20 cellular contexts compared by ENCODE assay signal in genomic region chr6:28785962-28786679, GRCh38.
A peak's percentile ranks its signal among the peaks of the same experiment; 100 is the strongest.
DNase-seq lines count a peak whose midpoint lies in the region; ATAC-seq, FAIRE-seq and TF ChIP-seq lines count a peak whose summit lies in the region.
"Had no signal": no experiment of that assay in that cellular context is flagged by ENCODE, and none has a peak within 500 bp of the region (broad histone marks: within the 10 kb centered on the region; RNA-seq: fewer than 3 reads in every experiment).

No MANE protein-coding gene starts in this region.

- H3K9me1 ChIP-seq in endothelial cell of umbilical vein (replicated peaks; ENCODE audit: control insufficient read depth, extremely low read depth, insufficient read depth, low read length) = no peaks in the 10 kb centered on the region

- H3K4me3 ChIP-seq in OCI-LY7 (ENCODE audit: low read depth, low read length, poor library complexity, severe bottlenecking) (no peak overlapping the region), endothelial cell of umbilical vein (replicated peaks in 1 of 3; ENCODE audit: insufficient read depth in 1 of 3, low read depth in 1 of 3, low read length in 3 of 3) (no peak overlapping the region), aorta (ENCODE audit: low read length in 2 of 2) (no peak overlapping the region)
- H3K4me3 ChIP-seq: A549, HAP-1, MG63 had no signal

- TF ChIP-seq POLR2A in endothelial cell of umbilical vein (IDR thresholded peaks at IDR 0.05; ENCODE audit: low read depth, low read length) = no peak

- peak; percentile 44 for ATAC-seq in aorta (ENCODE audit: low FRiP score)
- ATAC-seq: A549, Panc1 had no signal

- H3K36me3 Mint-ChIP-seq in activated naive CD8-positive, alpha-beta T cell = peaks cover 16% of the 10 kb centered on the region
- H3K36me3 Mint-ChIP-seq in activated naive CD8-positive, alpha-beta T cell treated with anti-CD3 and anti-CD28 coated beads for 36 hours = peaks cover 23% of the 10 kb centered on the region

- peaks cover 13% of the 10 kb centered on the region for H3K9me3 Mint-ChIP-seq in activated naive CD8-positive, alpha-beta T cell (ENCODE audit: low read depth)
- peaks cover 37% of the 10 kb centered on the region for H3K9me3 Mint-ChIP-seq in activated naive CD8-positive, alpha-beta T cell treated with anti-CD3 and anti-CD28 coated beads for 36 hours

- intact Hi-C loops in OCI-LY7 (cut with micrococcal nuclease; ENCODE audit: unreplicated experiment) (no loop called here), endothelial cell of umbilical vein (cut with micrococcal nuclease) (no loop called here), aorta (cut with DNase I) (no loop called here)

- H3K79me2 ChIP-seq in OCI-LY7 (ENCODE audit: insufficient read depth, low read depth, low read length) (no peaks in the 10 kb centered on the region), endothelial cell of umbilical vein (ENCODE audit: control insufficient read depth, insufficient read depth, low read length) (no peaks in the 10 kb centered on the region)

- no peak for DNase-seq in activated naive CD8-positive, alpha-beta T cell treated with anti-CD3 and anti-CD28 coated beads for 36 hours
- DNase-seq in OCI-LY7 (ENCODE audit: low spot score) = no peak
- no peak for DNase-seq in endothelial cell of umbilical vein (ENCODE audit: low read depth, low spot score)
- DNase-seq in aorta = no peak
- no peak for DNase-seq in inferior parietal cortex (ENCODE audit: extremely low spot score)
- DNase-seq in HUDEP-2 (lab: John Stamatoyannopoulos, UW; ENCODE audit: unreplicated experiment in 76 of 76) = no peak
- DNase-seq: COR-L47, MG63, NCI-H1105 treated with DMSO at 0.1 percent for 48 hours, NCI-H187, NCI-H2171, NCI-H446 treated with DMSO at 0.1 percent for 48 hours, NCI-H82, Right ventricle myocardium superior had no signal

- H3K4me1 Mint-ChIP-seq in activated naive CD8-positive, alpha-beta T cell (ENCODE audit: low read depth) = peaks cover 12% of the 10 kb centered on the region
- H3K4me1 Mint-ChIP-seq in activated naive CD8-positive, alpha-beta T cell treated with anti-CD3 and anti-CD28 coated beads for 36 hours = peaks cover 15% of the 10 kb centered on the region

- H3K27me3 ChIP-seq in endothelial cell of umbilical vein (ENCODE audit: control insufficient read depth in 2 of 2, insufficient read depth in 2 of 2, low read length in 2 of 2) (peaks cover 44 to 70% of the 10 kb centered on the region in 2 experiments), aorta (ENCODE audit: control insufficient read depth in 1 of 2, insufficient read depth in 2 of 2, low read length in 1 of 2) (peaks cover 2 to 4% of the 10 kb centered on the region in 2 donors)

- H3K36me3 ChIP-seq in OCI-LY7 (ENCODE audit: insufficient read depth, low read length) (no peaks in the 10 kb centered on the region), endothelial cell of umbilical vein (ENCODE audit: control insufficient read depth in 2 of 2, extremely low read depth in 1 of 2, insufficient read depth in 2 of 2, low read length in 2 of 2) (no peaks in the 10 kb centered on the region), aorta (ENCODE audit: control insufficient read depth in 1 of 2, insufficient read depth in 2 of 2, low read length in 1 of 2) (no peaks in the 10 kb centered on the region)
- H3K36me3 ChIP-seq: HAP-1, MG63 had no signal

- H3K27ac ChIP-seq in OCI-LY7 (ENCODE audit: low read depth, low read length, poor library complexity, severe bottlenecking) (no peak overlapping the region), endothelial cell of umbilical vein (ENCODE audit: insufficient read depth, low read depth, low read length) (no peak overlapping the region), aorta (ENCODE audit: low read depth in 1 of 2, low read length in 2 of 2) (no peak overlapping the region)
- H3K27ac ChIP-seq: A549, KMS-11 had no signal

- CTCF ChIA-PET in OCI-LY7 (lab: Charles Lee; ENCODE audit: unreplicated experiment) (no interaction called here), endothelial cell of umbilical vein (lab: Charles Lee) (interaction anchor here (0.6 to 1.2 kb wide), 3 partner anchors 8 to 57 kb away, joined by 3 read pairs; no protein-coding TSS in a partner anchor)

- POLR2A ChIA-PET in OCI-LY7 (lab: Charles Lee) = interaction anchor here (0.8 kb wide), 1 partner anchor 22 kb away, joined by 4 read pairs; no protein-coding TSS in a partner anchor
- POLR2A ChIA-PET in endothelial cell of umbilical vein (lab: Charles Lee) = no interaction called here

- 1 to 2% methylated on average over 30 of the region's 30 CpGs for WGBS in aorta, 2 donors

- H4K20me1 ChIP-seq in OCI-LY7 (ENCODE audit: insufficient read depth, low read length) = no peaks in the 10 kb centered on the region
- no peaks in the 10 kb centered on the region for H4K20me1 ChIP-seq in endothelial cell of umbilical vein (replicated peaks; ENCODE audit: control insufficient read depth, extremely low read depth, insufficient read depth, low read length)

- H3K4me3 Mint-ChIP-seq in activated naive CD8-positive, alpha-beta T cell = no peak overlapping the region
- no peak overlapping the region for H3K4me3 Mint-ChIP-seq in activated naive CD8-positive, alpha-beta T cell treated with anti-CD3 and anti-CD28 coated beads for 36 hours

- no peak for TF ChIP-seq CTCF in OCI-LY7 (conservative IDR thresholded peaks at IDR 0.05; ENCODE audit: low read length)
- TF ChIP-seq CTCF in endothelial cell of umbilical vein (IDR thresholded peaks at IDR 0.05; ENCODE audit: extremely low read depth in 1 of 2, insufficient read depth in 1 of 2, low read depth in 1 of 2, low read length in 2 of 2) = no peak

- peak overlapping the region; percentile 48; the same call in 1 of the 2 replicates for H2AFZ ChIP-seq in OCI-LY7 (ENCODE audit: low read length)
- no peak overlapping the region for H2AFZ ChIP-seq in endothelial cell of umbilical vein (ENCODE audit: low read depth, low read length)

- no peak overlapping the region for H3K9ac ChIP-seq in endothelial cell of umbilical vein (replicated peaks; ENCODE audit: extremely low read depth, insufficient read depth, low read length)
- H3K9ac ChIP-seq: KMS-11 had no signal

- H3K4me1 ChIP-seq in OCI-LY7 (ENCODE audit: insufficient read depth, low read length, poor library complexity, severe bottlenecking) (peaks cover 15% of the 10 kb centered on the region), endothelial cell of umbilical vein (ENCODE audit: control insufficient read depth, extremely low read depth, insufficient read depth, low read length) (peaks cover 2% of the 10 kb centered on the region), aorta (ENCODE audit: control insufficient read depth in 1 of 2, insufficient read depth in 2 of 2, low read length in 2 of 2) (no peaks in the 10 kb centered on the region)
- H3K4me1 ChIP-seq: A549, HAP-1 had no signal

- no TSS peak for BruUV-seq in OCI-LY7 (replicated peaks; lab: Mats Ljungman, UMichigan)
- no TSS peak for BruUV-seq in endothelial cell of umbilical vein (replicated peaks; lab: Mats Ljungman, UMichigan)

- H3K27me3 Mint-ChIP-seq in activated naive CD8-positive, alpha-beta T cell = peaks cover 67% of the 10 kb centered on the region
- peaks cover 100% of the 10 kb centered on the region for H3K27me3 Mint-ChIP-seq in activated naive CD8-positive, alpha-beta T cell treated with anti-CD3 and anti-CD28 coated beads for 36 hours

- dilution Hi-C loops in endothelial cell of umbilical vein (cut with MboI; ENCODE audit: extremely low pct_ligation_motif_present, low sequenced_read_pairs) = no loop called here

- H3K9me3 ChIP-seq in OCI-LY7 (ENCODE audit: low read length) (no peaks in the 10 kb centered on the region), endothelial cell of umbilical vein (replicated peaks; ENCODE audit: control insufficient read depth, insufficient read depth, low read length) (no peaks in the 10 kb centered on the region), aorta (ENCODE audit: control insufficient read depth, low read length) (peaks cover 4% of the 10 kb centered on the region)
- H3K9me3 ChIP-seq: A549, HAP-1, MG63 had no signal

- no peaks in the 10 kb centered on the region for H3K9me2 ChIP-seq in OCI-LY7 (ENCODE audit: insufficient read depth, low read length)

- H3K27ac Mint-ChIP-seq in activated naive CD8-positive, alpha-beta T cell = peak overlapping the region; percentile 2
- no peak overlapping the region for H3K27ac Mint-ChIP-seq in activated naive CD8-positive, alpha-beta T cell treated with anti-CD3 and anti-CD28 coated beads for 36 hours
- H3K27ac Mint-ChIP-seq: CD14-positive monocyte had no signal

- no peak for FAIRE-seq in endothelial cell of umbilical vein (lab: Jason Lieb, UNC)
- FAIRE-seq: A549 had no signal

- H3K4me2 ChIP-seq in OCI-LY7 (ENCODE audit: low read length) (no peak overlapping the region), endothelial cell of umbilical vein (ENCODE audit: insufficient read depth, low read length) (no peak overlapping the region)
- H3K4me2 ChIP-seq: A549, KMS-11 had no signal

TF ChIP-seq in endothelial cell of umbilical vein, 7 proteins besides CTCF, POLR2A, EP300 and RAD21:
- TF ChIP-seq MYC (IDR thresholded peaks at IDR 0.05; ENCODE audit: low read depth, low read length) = no peak
- TF ChIP-seq EZH2 (IDR thresholded peaks at IDR 0.05; ENCODE audit: borderline replicate concordance, low read depth, low read length, severe bottlenecking) = peak; percentile 36
